In genomic region chr5:165031361-165031760, GRCh38 we compare ENCODE assay signal across 33 cellular contexts.
"Had no signal": no experiment of that assay in that cellular context is flagged by ENCODE, and none has a peak within 500 bp of the region (broad histone marks: within the 10 kb centered on the region; RNA-seq: fewer than 3 reads in every experiment).

No MANE protein-coding gene starts in this region.

- H3K27me3 Mint-ChIP-seq: activated B cell treated with CpG ODN at 0.5 μM for 24 hours; activated CD4-positive, alpha-beta memory T cell treated with anti-CD3 and anti-CD28 coated beads, Interleukin-2, amount 10 ng/mL, durations not matched to agents 7 days and 5 days; activated CD4-positive, alpha-beta T cell treated with anti-CD3 and anti-CD28 coated beads, Interleukin-2, amount 10 ng/mL, durations not matched to agents 24 days and 14 days; activated CD8-positive, alpha-beta memory T cell treated with anti-CD3 and anti-CD28 coated beads, Interleukin-2, amount 10 ng/mL, durations not matched to agents 7 days and 5 days; activated naive CD8-positive, alpha-beta T cell treated with anti-CD3 and anti-CD28 coated beads for 36 hours; activated T-cell treated with anti-CD3 and anti-CD28 coated beads, Interleukin-2, amount 50 U/mL, for 24 hours had no signal

- H3K9me3 Mint-ChIP-seq: activated B cell treated with CpG ODN at 0.5 μM for 24 hours; activated CD4-positive, alpha-beta T cell treated with anti-CD3 and anti-CD28 coated beads, Interleukin-2, amount 10 ng/mL, durations not matched to agents 24 days and 14 days; activated T-helper 2 cell treated with anti-CD3 and anti-CD28 coated beads, Interferon-gamma antibody, Interleukin-2, Interleukin-4, amounts not matched to agents 10 μg/mL and 5 μg/mL and 100 μg/mL, durations not matched to agents 14 hours and 24 hours and 36 hours; T-helper 1 cell treated with Interleukin-12 subunit alpha and Interleukin-12 subunit beta and Interleukin-4 antibody, amounts not matched to agents 30 μg/mL and 1 μg/mL, for 36 hours had no signal

- H3K27ac ChIP-seq: adrenal gland, body of pancreas, brain microvascular endothelial cell, breast epithelium, VCaP had no signal

- H3K4me3 Mint-ChIP-seq: activated B cell treated with CpG ODN at 0.5 μM for 24 hours; activated CD4-positive, alpha-beta memory T cell treated with anti-CD3 and anti-CD28 coated beads, Interleukin-2, amount 10 ng/mL, durations not matched to agents 7 days and 5 days; activated CD4-positive, alpha-beta T cell treated with anti-CD3 and anti-CD28 coated beads, Interleukin-2, amount 10 ng/mL, durations not matched to agents 24 days and 14 days; activated CD8-positive, alpha-beta memory T cell treated with anti-CD3 and anti-CD28 coated beads, Interleukin-2, amount 10 ng/mL, durations not matched to agents 7 days and 5 days; activated CD8-positive, alpha-beta T cell treated with anti-CD3 and anti-CD28 coated beads, Interleukin-2, amount 10 ng/mL, durations not matched to agents 7 days and 5 days; activated naive CD4-positive, alpha-beta T cell treated with anti-CD3 and anti-CD28 coated beads for 36 hours; activated naive CD8-positive, alpha-beta T cell treated with anti-CD3 and anti-CD28 coated beads for 36 hours; activated T-cell treated with anti-CD3 and anti-CD28 coated beads, Interleukin-2, amount 50 U/mL, for 24 hours; T-helper 1 cell treated with Interleukin-12 subunit alpha and Interleukin-12 subunit beta and Interleukin-4 antibody, amounts not matched to agents 30 μg/mL and 1 μg/mL, for 36 hours; T-helper 2 cell treated with Interferon-gamma antibody and Interleukin-4, amounts not matched to agents 5 μg/mL and 100 μg/mL, for 36 hours had no signal

- H3K36me3 Mint-ChIP-seq: activated CD8-positive, alpha-beta memory T cell treated with anti-CD3 and anti-CD28 coated beads, Interleukin-2, amount 10 ng/mL, durations not matched to agents 7 days and 5 days; activated naive CD4-positive, alpha-beta T cell treated with anti-CD3 and anti-CD28 coated beads, Interleukin-2, amount 50 U/mL, for 72 hours; activated naive CD8-positive, alpha-beta T cell treated with anti-CD3 and anti-CD28 coated beads for 36 hours had no signal

- H3K4me1 Mint-ChIP-seq: activated B cell treated with CpG ODN at 0.5 μM for 24 hours; activated CD4-positive, alpha-beta memory T cell treated with anti-CD3 and anti-CD28 coated beads, Interleukin-2, amount 10 ng/mL, durations not matched to agents 7 days and 5 days; activated CD4-positive, alpha-beta T cell treated with anti-CD3 and anti-CD28 coated beads, Interleukin-2, amount 10 ng/mL, durations not matched to agents 24 days and 14 days; activated CD8-positive, alpha-beta memory T cell treated with anti-CD3 and anti-CD28 coated beads, Interleukin-2, amount 10 ng/mL, durations not matched to agents 7 days and 5 days; activated naive CD8-positive, alpha-beta T cell treated with anti-CD3 and anti-CD28 coated beads for 36 hours had no signal

- DNase-seq: activated B cell treated with CpG ODN at 0.5 μM for 24 hours; activated CD4-positive, alpha-beta memory T cell treated with anti-CD3 and anti-CD28 coated beads, Interleukin-2, amount 10 ng/mL, durations not matched to agents 7 days and 5 days; activated CD4-positive, alpha-beta T cell treated with anti-CD3 and anti-CD28 coated beads for 4 hours; activated CD4-positive, alpha-beta T cell treated with anti-CD3 and anti-CD28 coated beads, Interleukin-2, amount 10 ng/mL, durations not matched to agents 24 days and 14 days; activated CD4-positive, alpha-beta T cell treated with anti-CD3 and anti-CD28 coated beads, Interleukin-2, amount 50 U/mL, for 1 hour; activated CD4-positive, alpha-beta T cell treated with anti-CD3 and anti-CD28 coated beads, Interleukin-2, amount 50 U/mL, for 4 hours; activated CD4-positive, CD25-positive, alpha-beta regulatory T cell treated with anti-CD3 and anti-CD28 coated beads, Interleukin-2, amount 50 U/mL, for 72 hours; activated CD8-positive, alpha-beta memory T cell treated with anti-CD3 and anti-CD28 coated beads for 24 hours; activated CD8-positive, alpha-beta memory T cell treated with anti-CD3 and anti-CD28 coated beads, Interleukin-2, amount 10 ng/mL, durations not matched to agents 7 days and 5 days; activated CD8-positive, alpha-beta memory T cell treated with anti-CD3 and anti-CD28 coated beads, Interleukin-2, amount 50 U/mL, for 48 hours; activated CD8-positive, alpha-beta T cell treated with anti-CD3 and anti-CD28 coated beads, Interleukin-2, amount 10 ng/mL, durations not matched to agents 7 days and 5 days; activated effector memory CD4-positive, alpha-beta T cell treated with Interleukin-2 at 50 U/mL for 16 hours; activated gamma-delta T cell; activated naive CD4-positive, alpha-beta T cell treated with anti-CD3 and anti-CD28 coated beads for 36 hours; activated naive CD4-positive, alpha-beta T cell treated with anti-CD3 and anti-CD28 coated beads, Interleukin-2, amount 50 U/mL, for 16 hours; activated naive CD8-positive, alpha-beta T cell treated with anti-CD3 and anti-CD28 coated beads for 36 hours; activated T-cell treated with anti-CD3 and anti-CD28 coated beads, Interleukin-2, amount 50 U/mL, for 24 hours; activated T-cell treated with anti-CD3 and anti-CD28 coated beads, Interleukin-2, amount 50 U/mL, for 48 hours; adrenal gland; amniotic stem cell; aorta; body of pancreas; brain microvascular endothelial cell; central memory CD4-positive, alpha-beta T cell; T-helper 1 cell; T-helper 2 cell; T-helper 9 cell had no signal

- H3K27ac Mint-ChIP-seq: activated B cell treated with CpG ODN at 0.5 μM for 24 hours; activated CD4-positive, alpha-beta memory T cell treated with anti-CD3 and anti-CD28 coated beads, Interleukin-2, amount 10 ng/mL, durations not matched to agents 7 days and 5 days; activated CD4-positive, alpha-beta T cell treated with anti-CD3 and anti-CD28 coated beads, Interleukin-2, amount 10 ng/mL, durations not matched to agents 24 days and 14 days; activated CD8-positive, alpha-beta memory T cell treated with anti-CD3 and anti-CD28 coated beads, Interleukin-2, amount 10 ng/mL, durations not matched to agents 7 days and 5 days; activated CD8-positive, alpha-beta T cell treated with anti-CD3 and anti-CD28 coated beads, Interleukin-2, amount 10 ng/mL, durations not matched to agents 7 days and 5 days; activated naive CD4-positive, alpha-beta T cell treated with anti-CD3 and anti-CD28 coated beads for 36 hours; activated naive CD4-positive, alpha-beta T cell treated with anti-CD3 and anti-CD28 coated beads, Interleukin-2, amount 50 U/mL, for 72 hours; activated naive CD8-positive, alpha-beta T cell treated with anti-CD3 and anti-CD28 coated beads for 36 hours; activated T-cell treated with anti-CD3 and anti-CD28 coated beads, Interleukin-2, amount 50 U/mL, for 24 hours; activated T-helper 2 cell treated with anti-CD3 and anti-CD28 coated beads, Interferon-gamma antibody, Interleukin-2, Interleukin-4, amounts not matched to agents 10 μg/mL and 5 μg/mL and 100 μg/mL, durations not matched to agents 14 hours and 24 hours and 36 hours; T-helper 1 cell treated with Interleukin-12 subunit alpha and Interleukin-12 subunit beta and Interleukin-4 antibody, amounts not matched to agents 30 μg/mL and 1 μg/mL, for 36 hours; T-helper 2 cell treated with Interferon-gamma antibody and Interleukin-4, amounts not matched to agents 5 μg/mL and 100 μg/mL, for 36 hours had no signal
